ENCODE assay signal across 33 cellular contexts in the genomic region with DNA sequence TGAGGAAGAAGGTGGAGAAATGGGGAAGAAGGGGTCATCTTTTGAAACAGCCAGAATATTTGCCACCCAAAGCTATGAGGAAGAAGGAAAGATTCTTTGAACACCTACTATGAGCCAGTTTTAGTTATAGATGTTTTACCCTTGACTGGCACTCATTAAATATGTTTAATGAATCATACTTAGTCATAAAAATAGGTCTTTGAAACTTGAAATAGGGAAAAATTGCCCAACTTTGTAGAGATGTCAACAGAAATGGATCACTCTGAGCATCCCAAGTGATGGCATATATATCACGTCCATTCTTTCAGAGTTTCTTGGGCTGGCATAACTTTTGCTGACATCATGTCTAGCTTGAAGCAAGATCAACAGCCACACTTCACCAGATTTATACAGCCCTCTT.
"Had no signal": no experiment of that assay in that cellular context is flagged by ENCODE, and none has a peak within 500 bp of the region (broad histone marks: within the 10 kb centered on the region; RNA-seq: fewer than 3 reads in every experiment).

No MANE protein-coding gene starts in this region.

- H3K27ac ChIP-seq: body of pancreas, brain microvascular endothelial cell, breast epithelium, cardiac muscle cell, VCaP had no signal

- H3K4me3 ChIP-seq: body of pancreas, breast epithelium, cardiac muscle cell had no signal

- H3K27me3 ChIP-seq: body of pancreas, brain microvascular endothelial cell, breast epithelium, cardiac muscle cell had no signal

- H3K4me1 ChIP-seq: body of pancreas, breast epithelium had no signal

- DNase-seq: activated B cell treated with CpG ODN at 0.5 μM for 24 hours; activated CD4-positive, alpha-beta memory T cell treated with anti-CD3 and anti-CD28 coated beads for 36 hours; activated CD4-positive, alpha-beta T cell treated with anti-CD3 and anti-CD28 coated beads for 4 hours; activated CD4-positive, alpha-beta T cell treated with anti-CD3 and anti-CD28 coated beads, Interleukin-2, amount 10 ng/mL, durations not matched to agents 24 days and 14 days; activated CD4-positive, alpha-beta T cell treated with anti-CD3 and anti-CD28 coated beads, Interleukin-2, amount 50 U/mL, for 1 hour; activated CD4-positive, alpha-beta T cell treated with anti-CD3 and anti-CD28 coated beads, Interleukin-2, amount 50 U/mL, for 4 hours; activated CD4-positive, CD25-positive, alpha-beta regulatory T cell treated with anti-CD3 and anti-CD28 coated beads, Interleukin-2, amount 50 U/mL, for 72 hours; activated CD8-positive, alpha-beta memory T cell treated with anti-CD3 and anti-CD28 coated beads, Interleukin-2, amount 50 U/mL, for 4 hours; activated CD8-positive, alpha-beta T cell treated with anti-CD3 and anti-CD28 coated beads for 36 hours; activated effector memory CD4-positive, alpha-beta T cell treated with anti-CD3 and anti-CD28 coated beads, Interleukin-2, amount 50 U/mL, for 16 hours; activated gamma-delta T cell treated with Interleukin-2 at 50 U/mL for 16 hours; activated naive CD4-positive, alpha-beta T cell treated with anti-CD3 and anti-CD28 coated beads, Interleukin-2, amount 10 ng/mL, durations not matched to agents 7 days and 5 days; activated naive CD4-positive, alpha-beta T cell treated with Interleukin-2 at 50 U/mL for 16 hours; activated naive CD8-positive, alpha-beta T cell treated with anti-CD3 and anti-CD28 coated beads, Interleukin-2, amount 10 ng/mL, durations not matched to agents 7 days and 5 days; activated naive CD8-positive, alpha-beta T cell treated with anti-CD3 and anti-CD28 coated beads, Interleukin-2, amount 50 U/mL, for 24 hours; activated T-cell treated with anti-CD3 and anti-CD28 coated beads for 4 hours; activated T-cell treated with anti-CD3 and anti-CD28 coated beads, Interleukin-2, amount 50 U/mL, for 1 hour; activated T-cell treated with anti-CD3 and anti-CD28 coated beads, Interleukin-2, amount 50 U/mL, for 4 hours; activated T-cell treated with anti-CD3 and anti-CD28 coated beads, Interleukin-2, amount 50 U/mL, for 72 hours; amniotic stem cell; aorta; body of pancreas; brain microvascular endothelial cell; caudate nucleus; cerebellar nuclear complex; T-helper 2 cell; T-helper 9 cell had no signal

- H3K36me3 ChIP-seq: brain microvascular endothelial cell, breast epithelium, cardiac muscle cell had no signal

- ATAC-seq: activated CD8-positive, alpha-beta T cell treated with anti-CD3 and anti-CD28 coated beads for 36 hours; activated naive CD8-positive, alpha-beta T cell treated with anti-CD3 and anti-CD28 coated beads, Interleukin-2, amount 50 U/mL, for 24 hours; activated T-cell treated with anti-CD3 and anti-CD28 coated beads, Interleukin-2, amount 50 U/mL, for 4 hours; activated T-cell treated with anti-CD3 and anti-CD28 coated beads, Interleukin-2, amount 50 U/mL, for 72 hours; activated T-helper 17 cell treated with anti-CD3 and anti-CD28 coated beads, Interleukin-2, amount 50 U/mL, for 72 hours; body of pancreas had no signal

- FAIRE-seq: astrocyte, TTC549 had no signal
